2 cellular contexts compared by ENCODE assay signal in the genomic region with DNA sequence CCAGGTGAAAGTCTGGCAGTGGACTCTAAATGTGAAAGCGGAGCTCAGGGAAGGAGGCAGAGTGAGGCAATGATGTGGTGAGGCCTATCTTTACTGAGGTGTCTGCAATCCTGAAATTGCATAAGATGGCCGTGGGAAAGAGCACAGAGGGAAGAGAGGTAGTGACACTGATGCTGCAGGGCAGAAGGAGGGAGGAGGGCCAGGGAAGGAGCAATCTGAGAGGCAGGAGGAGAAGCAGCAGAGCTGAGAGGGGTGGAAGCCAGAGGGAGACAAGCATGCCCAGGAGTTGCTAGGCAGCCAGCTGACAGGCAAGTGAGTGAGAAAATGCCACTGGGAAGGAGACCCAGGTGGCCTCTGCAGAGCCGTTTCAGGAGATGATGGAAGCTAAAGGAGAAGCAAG.
TF ChIP-seq lines count a peak whose summit lies in the region.

No MANE protein-coding gene starts in this region.

TF ChIP-seq in GM23338, 12 proteins besides CTCF, POLR2A, EP300 and RAD21:
- TF ChIP-seq ZNF331 (CRISPR knock-in tag; IDR thresholded peaks at IDR 0.05; ENCODE audit: low read depth), result no peak
- TF ChIP-seq EZH2phosphoT487 (IDR thresholded peaks at IDR 0.05; ENCODE audit: unreplicated experiment), result no peak
- no peak for TF ChIP-seq ZNF114 (CRISPR knock-in tag; IDR thresholded peaks at IDR 0.05)
- no peak for TF ChIP-seq ZNF462 (CRISPR knock-in tag; IDR thresholded peaks at IDR 0.05)
TF ChIP-seq in GM23338: peak in this region for 0.

TF ChIP-seq in SK-N-SH, 30 proteins besides CTCF, POLR2A, EP300 and RAD21:
- TF ChIP-seq YY1 (IDR thresholded peaks at IDR 0.05; ENCODE audit: low read depth) (no peak), RFX5 (IDR thresholded peaks at IDR 0.05; ENCODE audit: low read length) (no peak), MAX (IDR thresholded peaks at IDR 0.05; ENCODE audit: low read depth) (no peak), EZH2phosphoT487 (IDR thresholded peaks at IDR 0.05; ENCODE audit: borderline replicate concordance, low read depth) (no peak), MEF2A (IDR thresholded peaks at IDR 0.05; ENCODE audit: borderline replicate concordance, low read depth) (no peak), NFIC (IDR thresholded peaks at IDR 0.05; ENCODE audit: borderline replicate concordance) (no peak), TEAD4 (IDR thresholded peaks at IDR 0.05; ENCODE audit: borderline replicate concordance, insufficient read depth) (no peak), GATA2 (CRISPR knock-in tag; IDR thresholded peaks at IDR 0.05) (no peak), TAF1 (IDR thresholded peaks at IDR 0.05; ENCODE audit: borderline replicate concordance, low read depth, low read length) (no peak), POLR2AphosphoS5 (IDR thresholded peaks at IDR 0.05; ENCODE audit: low read depth, low read length) (no peak), SIN3A (IDR thresholded peaks at IDR 0.05; ENCODE audit: borderline replicate concordance, low read depth, low read length) (no peak), SMC3 (IDR thresholded peaks at IDR 0.05; ENCODE audit: low read depth, low read length) (no peak), GABPA (IDR thresholded peaks at IDR 0.05; ENCODE audit: low read depth) (no peak), RCOR1 (IDR thresholded peaks at IDR 0.05; ENCODE audit: low read length) (no peak)
- TF ChIP-seq, protein P1, sequence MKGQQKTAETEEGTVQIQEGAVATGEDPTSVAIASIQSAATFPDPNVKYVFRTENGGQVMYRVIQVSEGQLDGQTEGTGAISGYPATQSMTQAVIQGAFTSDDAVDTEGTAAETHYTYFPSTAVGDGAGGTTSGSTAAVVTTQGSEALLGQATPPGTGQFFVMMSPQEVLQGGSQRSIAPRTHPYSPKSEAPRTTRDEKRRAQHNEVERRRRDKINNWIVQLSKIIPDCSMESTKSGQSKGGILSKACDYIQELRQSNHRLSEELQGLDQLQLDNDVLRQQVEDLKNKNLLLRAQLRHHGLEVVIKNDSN (IDR thresholded peaks at IDR 0.05; ENCODE audit: borderline replicate concordance, low read depth), result no peak
